33 cellular contexts compared by ENCODE assay signal in genomic region chr10:128936392-128936791, GRCh38.
A peak's percentile ranks its signal among the peaks of the same experiment; 100 is the strongest.
DNase-seq lines count a peak whose midpoint lies in the region; ATAC-seq and TF ChIP-seq lines count a peak whose summit lies in the region.
"Had no signal": no experiment of that assay in that cellular context is flagged by ENCODE, and none has a peak within 500 bp of the region (broad histone marks: within the 10 kb centered on the region; RNA-seq: fewer than 3 reads in every experiment).

No MANE protein-coding gene starts in this region.

- H3K4me1 ChIP-seq in heart right ventricle (no peaks in the 10 kb centered on the region), HEK293 (ENCODE audit: control insufficient read depth, insufficient read depth, low read length) (no peaks in the 10 kb centered on the region)
- H3K4me1 ChIP-seq: A549, BE2C, Caco-2 had no signal

- H3K36me3 ChIP-seq in heart right ventricle (no peaks in the 10 kb centered on the region), HEK293 (ENCODE audit: control insufficient read depth in 2 of 2, insufficient read depth in 1 of 2, low read length in 2 of 2) (no peaks in the 10 kb centered on the region)
- H3K36me3 ChIP-seq: BE2C; BLaER1; BLaER1 treated with 17β-estradiol and CSF1 and Interleukin-3, amounts not matched to agents 10 nM and 100 nM had no signal

- TF ChIP-seq CTCF in heart right ventricle (IDR thresholded peaks at IDR 0.05) (no peak), HEK293 (tag by site-specific recombination; IDR thresholded peaks at IDR 0.05) (no peak), nephron (IDR thresholded peaks at IDR 0.05; ENCODE audit: unreplicated experiment in 3 of 3) (no peak)

- H3K27me3 ChIP-seq in heart right ventricle: peaks cover 0 to 3% (median 0%) of the 10 kb centered on the region in 7 donors
- H3K27me3 ChIP-seq: BE2C, BLaER1 had no signal

- no peaks in the 10 kb centered on the region for H3K36me3 Mint-ChIP-seq in nephron (ENCODE audit: low read depth)
- H3K36me3 Mint-ChIP-seq: CD14-positive monocyte; CD4-positive, alpha-beta memory T cell; CD4-positive, CD25-positive, alpha-beta regulatory T cell; CD8-positive, alpha-beta memory T cell; CD8-positive, alpha-beta T cell had no signal

- POLR2A ChIA-PET in HEK293 (lab: Yijun Ruan, JAX): no interaction called here

- DNase-seq in cardiac septum (ENCODE audit: low spot score) (peak; percentile 4), heart right ventricle (no peak), D341Med (ENCODE audit: low spot score) (no peak)
- DNase-seq: 8988T; ACHN; AML-193; BE2C; C1 segment of cervical spinal cord; Caco-2; Calu3; CD4-positive, alpha-beta memory T cell; CD4-positive, alpha-beta T cell; CD4-positive, CD25-positive, alpha-beta regulatory T cell; CD8-positive, alpha-beta memory T cell; CD8-positive, alpha-beta T cell; COR-L47; DMS 273 treated with DMSO at 0.1 percent for 48 hours; DMS153; DMS53; DMS79; DMS79 treated with DMSO at 0.1 percent for 48 hours; DND-41; EL had no signal

- WGBS in heart right ventricle, 2 donors: 95 to 97% methylated on average over 9 of the region's 9 CpGs

- no peaks in the 10 kb centered on the region for H3K9me3 Mint-ChIP-seq in nephron
- H3K9me3 Mint-ChIP-seq: CD4-positive, alpha-beta T cell; CD8-positive, alpha-beta memory T cell; CD8-positive, alpha-beta T cell had no signal

- no peak overlapping the region for H3K4me3 Mint-ChIP-seq in nephron
- H3K4me3 Mint-ChIP-seq: B cell; CD14-positive monocyte; CD4-positive, alpha-beta memory T cell; CD4-positive, alpha-beta T cell; CD4-positive, CD25-positive, alpha-beta regulatory T cell; CD8-positive, alpha-beta memory T cell; CD8-positive, alpha-beta T cell had no signal

- H3K4me3 ChIP-seq in heart right ventricle: no peak overlapping the region
- no peak overlapping the region for H3K4me3 ChIP-seq in HEK293 (ENCODE audit: low read depth, low read length)
- H3K4me3 ChIP-seq: A549; BLaER1; BLaER1 treated with 17β-estradiol and CSF1 and Interleukin-3, amounts not matched to agents 10 nM and 100 nM had no signal

- H3K27me3 Mint-ChIP-seq in nephron (ENCODE audit: low read depth): peaks cover 5% of the 10 kb centered on the region
- H3K27me3 Mint-ChIP-seq: CD4-positive, alpha-beta T cell had no signal

- peaks cover 96% of the 10 kb centered on the region for H3K4me1 Mint-ChIP-seq in nephron
- H3K4me1 Mint-ChIP-seq: B cell, CD14-positive monocyte had no signal

- H3K9me3 ChIP-seq in heart right ventricle (no peaks in the 10 kb centered on the region), HEK293 (ENCODE audit: control insufficient read depth, insufficient read depth, low read depth, low read length) (no peaks in the 10 kb centered on the region)
- H3K9me3 ChIP-seq: A549; BE2C; BLaER1; BLaER1 treated with 17β-estradiol and CSF1 and Interleukin-3, amounts not matched to agents 10 nM and 100 nM; Caco-2 had no signal

- CTCF ChIA-PET in HEK293 (lab: Yijun Ruan, JAX): no interaction called here

- intact Hi-C loops in cardiac septum (cut with DNase I) (no loop called here), heart right ventricle (cut with DNase I) (no loop called here)

- peak overlapping the region in 2 of 3 experiments; percentile 5 to 84 for H3K27ac Mint-ChIP-seq in nephron
- H3K27ac Mint-ChIP-seq: B cell; CD14-positive monocyte; CD4-positive, alpha-beta memory T cell; CD4-positive, alpha-beta T cell; CD4-positive, CD25-positive, alpha-beta regulatory T cell; CD8-positive, alpha-beta memory T cell; CD8-positive, alpha-beta T cell had no signal

- no peak for ATAC-seq in heart right ventricle
- ATAC-seq in GM21423 (IDR thresholded peaks at IDR 0.05; ENCODE audit: unreplicated experiment): no peak
- ATAC-seq: A549; CD8-positive, alpha-beta T cell had no signal

- H3K27ac ChIP-seq in heart right ventricle (no peak overlapping the region), HEK293 (ENCODE audit: extremely low read depth, low read depth, low read length) (no peak overlapping the region)
- H3K27ac ChIP-seq: 22Rv1; A549; BLaER1; BLaER1 treated with 17β-estradiol and CSF1 and Interleukin-3, amounts not matched to agents 10 nM and 100 nM; C4-2B had no signal

TF ChIP-seq in HEK293, 187 proteins besides CTCF, POLR2A, EP300 and RAD21:
- TF ChIP-seq, protein P1, sequence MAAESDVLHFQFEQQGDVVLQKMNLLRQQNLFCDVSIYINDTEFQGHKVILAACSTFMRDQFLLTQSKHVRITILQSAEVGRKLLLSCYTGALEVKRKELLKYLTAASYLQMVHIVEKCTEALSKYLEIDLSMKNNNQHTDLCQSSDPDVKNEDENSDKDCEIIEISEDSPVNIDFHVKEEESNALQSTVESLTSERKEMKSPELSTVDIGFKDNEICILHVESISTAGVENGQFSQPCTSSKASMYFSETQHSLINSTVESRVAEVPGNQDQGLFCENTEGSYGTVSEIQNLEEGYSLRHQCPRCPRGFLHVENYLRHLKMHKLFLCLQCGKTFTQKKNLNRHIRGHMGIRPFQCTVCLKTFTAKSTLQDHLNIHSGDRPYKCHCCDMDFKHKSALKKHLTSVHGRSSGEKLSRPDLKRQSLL (tag by site-specific recombination; IDR thresholded peaks at IDR 0.05): no peak
- TF ChIP-seq SCRT1 (tag by site-specific recombination; IDR thresholded peaks at IDR 0.05; ENCODE audit: borderline replicate concordance) (peak; percentile 68; the same call in 1 of the 2 replicates), SCRT2 (tag by site-specific recombination; IDR thresholded peaks at IDR 0.05) (peak; percentile 86)
